ENCODE assay signal across 16 cellular contexts in the genomic region with DNA sequence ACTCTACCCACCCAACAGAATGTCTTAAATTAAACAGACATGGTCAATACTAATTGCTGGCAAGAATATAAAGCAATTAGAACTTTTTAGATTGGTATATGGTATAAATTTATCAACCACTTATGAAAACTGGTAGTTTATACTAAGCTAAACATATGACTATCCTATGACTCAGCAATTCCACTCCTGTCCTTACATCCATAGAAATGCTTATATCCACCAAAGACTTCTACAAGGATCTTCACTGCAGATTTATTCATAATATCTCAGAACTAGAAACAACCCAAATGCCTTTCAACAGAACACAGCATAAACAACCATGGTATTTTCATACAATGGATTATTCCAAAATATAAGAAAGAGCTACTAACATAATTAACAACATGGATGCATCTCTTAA. TPM values are rescaled to one million over a fixed set of nuclear protein-coding genes. Genes with fewer than 3 reads are reported as not detected.
A peak's percentile ranks its signal among the peaks of the same experiment; 100 is the strongest.
DNase-seq lines count a peak whose midpoint lies in the region; ATAC-seq and TF ChIP-seq lines count a peak whose summit lies in the region.
"Had no signal": no experiment of that assay in that cellular context is flagged by ENCODE, and none has a peak within 500 bp of the region (broad histone marks: within the 10 kb centered on the region; RNA-seq: fewer than 3 reads in every experiment).

No MANE protein-coding gene starts in this region.

- no peak overlapping the region for H3K4me3 Mint-ChIP-seq in natural killer cell treated with Interleukin-12 subunit alpha and Interleukin-12 subunit beta and Interleukin-15 and Interleukin-18, amount 100 ng/mL, for 72 hours
- H3K4me3 Mint-ChIP-seq in natural killer cell: no peak overlapping the region
- peak overlapping the region; percentile 98 for H3K4me3 Mint-ChIP-seq in activated T-helper 17 cell treated with anti-CD3 and anti-CD28 coated beads, Interleukin-2, amount 50 U/mL, for 72 hours

- intact Hi-C loops in natural killer cell (cut with micrococcal nuclease) (no loop called here), sigmoid colon (cut with DNase I) (no loop called here)

- H3K36me3 Mint-ChIP-seq in natural killer cell treated with Interleukin-12 subunit alpha and Interleukin-12 subunit beta and Interleukin-15 and Interleukin-18, amount 100 ng/mL, for 72 hours: peaks cover 53% of the 10 kb centered on the region
- peaks cover 15% of the 10 kb centered on the region for H3K36me3 Mint-ChIP-seq in natural killer cell
- peaks cover 83% of the 10 kb centered on the region for H3K36me3 Mint-ChIP-seq in activated T-helper 17 cell treated with anti-CD3 and anti-CD28 coated beads, Interleukin-2, amount 50 U/mL, for 72 hours (ENCODE audit: low read depth)

- no peaks in the 10 kb centered on the region for H3K9me3 Mint-ChIP-seq in natural killer cell treated with Interleukin-12 subunit alpha and Interleukin-12 subunit beta and Interleukin-15 and Interleukin-18, amount 100 ng/mL, for 72 hours
- H3K9me3 Mint-ChIP-seq in natural killer cell: no peaks in the 10 kb centered on the region
- H3K9me3 Mint-ChIP-seq in activated T-helper 17 cell treated with anti-CD3 and anti-CD28 coated beads, Interleukin-2, amount 50 U/mL, for 72 hours: peaks cover 4% of the 10 kb centered on the region

- H3K4me1 ChIP-seq in smooth muscle cell (ENCODE audit: low read depth): peaks cover 14% of the 10 kb centered on the region
- H3K4me1 ChIP-seq in sigmoid colon: peaks cover 0 to 21% (median 17%) of the 10 kb centered on the region in 4 donors
- H3K4me1 ChIP-seq: SJCRH30 had no signal

- peaks cover 27% of the 10 kb centered on the region for H3K36me3 ChIP-seq in smooth muscle cell (ENCODE audit: low read depth)
- peaks cover 0 to 50% (median 13%) of the 10 kb centered on the region in 4 donors for H3K36me3 ChIP-seq in sigmoid colon

- no peaks in the 10 kb centered on the region for H3F3A ChIP-seq in smooth muscle cell (ENCODE audit: low read depth)

- no peak for DNase-seq in natural killer cell treated with Interleukin-12 subunit alpha and Interleukin-12 subunit beta and Interleukin-15 and Interleukin-18, amount 100 ng/mL, for 72 hours (ENCODE audit: low spot score)
- DNase-seq in natural killer cell (no peak), epithelial cell of esophagus (ENCODE audit: low read depth) (peak; percentile 48), smooth muscle cell (lab: John Stamatoyannopoulos, UW; ENCODE audit: unreplicated experiment) (no peak), sigmoid colon (no peak), OCI-M2 (lab: John Stamatoyannopoulos, UW; ENCODE audit: unreplicated experiment) (no peak)
- DNase-seq: activated CD4-positive, alpha-beta T cell treated with anti-CD3 and anti-CD28 coated beads for 1 hour; foreskin melanocyte; NCI-H2081; NCI-H524; nucleus accumbens; SJCRH30; stimulated activated CD4-positive, alpha-beta T cell treated with anti-CD3 and anti-CD28 coated beads, Interleukin-4, amount 100 ng/mL, for 1 hour; substantia nigra had no signal

- no peak for TF ChIP-seq EP300 in sigmoid colon (IDR thresholded peaks at IDR 0.05)

- H3K4me1 Mint-ChIP-seq in natural killer cell treated with Interleukin-12 subunit alpha and Interleukin-12 subunit beta and Interleukin-15 and Interleukin-18, amount 100 ng/mL, for 72 hours (ENCODE audit: low read depth in 2 of 2): peaks cover 36 to 60% of the 10 kb centered on the region in 2 donors
- H3K4me1 Mint-ChIP-seq in natural killer cell: peaks cover 47 to 61% of the 10 kb centered on the region in 2 donors
- H3K4me1 Mint-ChIP-seq in activated T-helper 17 cell treated with anti-CD3 and anti-CD28 coated beads, Interleukin-2, amount 50 U/mL, for 72 hours: peaks cover 44% of the 10 kb centered on the region

- no peak for TF ChIP-seq POLR2A in sigmoid colon (IDR thresholded peaks at IDR 0.05)

- peak overlapping the region; percentile 12 to 32 for H3K27ac Mint-ChIP-seq in natural killer cell treated with Interleukin-12 subunit alpha and Interleukin-12 subunit beta and Interleukin-15 and Interleukin-18, amount 100 ng/mL, for 72 hours
- H3K27ac Mint-ChIP-seq in natural killer cell: peak overlapping the region in 1 of 2 donors; percentile 94
- peak overlapping the region; percentile 39 for H3K27ac Mint-ChIP-seq in activated T-helper 17 cell treated with anti-CD3 and anti-CD28 coated beads, Interleukin-2, amount 50 U/mL, for 72 hours

- H3K4me2 ChIP-seq in smooth muscle cell: peak overlapping the region; percentile 54

- H3K27me3 Mint-ChIP-seq in natural killer cell treated with Interleukin-12 subunit alpha and Interleukin-12 subunit beta and Interleukin-15 and Interleukin-18, amount 100 ng/mL, for 72 hours: no peaks in the 10 kb centered on the region
- H3K27me3 Mint-ChIP-seq in natural killer cell (ENCODE audit: low read depth in 2 of 2): no peaks in the 10 kb centered on the region
- H3K27me3 Mint-ChIP-seq in activated T-helper 17 cell treated with anti-CD3 and anti-CD28 coated beads, Interleukin-2, amount 50 U/mL, for 72 hours: no peaks in the 10 kb centered on the region

- H3K4me3 ChIP-seq in epithelial cell of esophagus (ENCODE audit: low read length) (no peak overlapping the region), smooth muscle cell (no peak overlapping the region), sigmoid colon (no peak overlapping the region)
- H3K4me3 ChIP-seq: SJCRH30 had no signal

- H3K9ac ChIP-seq in smooth muscle cell (ENCODE audit: low read depth): no peak overlapping the region

- peaks cover 35% of the 10 kb centered on the region for H3K79me2 ChIP-seq in smooth muscle cell (ENCODE audit: low read depth)

- no peak for ATAC-seq in natural killer cell treated with Interleukin-12 subunit alpha and Interleukin-12 subunit beta and Interleukin-15 and Interleukin-18, amount 100 ng/mL, for 72 hours
- ATAC-seq in natural killer cell: no peak
- no peak for ATAC-seq in activated T-helper 17 cell treated with anti-CD3 and anti-CD28 coated beads, Interleukin-2, amount 50 U/mL, for 72 hours (replicated peaks)
- ATAC-seq in GM18907 (IDR thresholded peaks at IDR 0.05; ENCODE audit: unreplicated experiment): no peak

- no peak overlapping the region for H2AFZ ChIP-seq in smooth muscle cell (ENCODE audit: low read depth)

- H3K27me3 ChIP-seq in smooth muscle cell (ENCODE audit: low read depth): no peaks in the 10 kb centered on the region
- no peaks in the 10 kb centered on the region for H3K27me3 ChIP-seq in sigmoid colon
- H3K27me3 ChIP-seq: SJCRH30 had no signal

- H3K27ac ChIP-seq in smooth muscle cell (ENCODE audit: low read depth) (no peak overlapping the region), sigmoid colon (no peak overlapping the region)
- H3K27ac ChIP-seq: SJCRH30 had no signal

- H4K20me1 ChIP-seq in smooth muscle cell (ENCODE audit: low read depth): no peaks in the 10 kb centered on the region

- TF ChIP-seq CTCF in natural killer cell (IDR thresholded peaks at IDR 0.05): no peak
- TF ChIP-seq CTCF in epithelial cell of esophagus (IDR thresholded peaks at IDR 0.05; ENCODE audit: insufficient read depth, low read depth, low read length, missing control alignments): no peak
- TF ChIP-seq CTCF in smooth muscle cell (IDR thresholded peaks at IDR 0.05; ENCODE audit: borderline replicate concordance, insufficient read depth, poor library complexity, severe bottlenecking): no peak
- no peak for TF ChIP-seq CTCF in sigmoid colon (IDR thresholded peaks at IDR 0.05)

- no peaks in the 10 kb centered on the region for H3K9me3 ChIP-seq in smooth muscle cell (replicated peaks; ENCODE audit: low read depth)
- no peaks in the 10 kb centered on the region for H3K9me3 ChIP-seq in sigmoid colon

RNA-seq across cellular contexts. Expression of a gene that starts 4.6 kb away (rescaled TPM):
- 1 to 10 TPM; 6.4 to 8.6 TPM for total RNA-seq in natural killer cell treated with Interleukin-12 subunit alpha and Interleukin-12 subunit beta and Interleukin-15 and Interleukin-18, amount 100 ng/mL, for 72 hours
- total RNA-seq in natural killer cell: 10 to 100 TPM; 12.8 to 21.7 (median 16.2) TPM
- total RNA-seq in activated T-helper 17 cell treated with anti-CD3 and anti-CD28 coated beads, Interleukin-2, amount 50 U/mL, for 72 hours: 10 to 100 TPM in 1 of 2 donors, 1 to 10 TPM in 1; 8.1 to 11.2 TPM
- 9.9 and 19.5 TPM in 2 replicates for total RNA-seq in smooth muscle cell
- polyA plus RNA-seq in smooth muscle cell: 6.6 and 7.8 TPM in 2 replicates
- total RNA-seq in sigmoid colon: 1 to 10 TPM; 4.3 to 8.6 (median 7.3) TPM
- polyA plus RNA-seq in sigmoid colon: 1 to 10 TPM; 2.1 to 3.1 (median 3.0) TPM
